ENCODE assay signal across 19 cellular contexts in the genomic region with DNA sequence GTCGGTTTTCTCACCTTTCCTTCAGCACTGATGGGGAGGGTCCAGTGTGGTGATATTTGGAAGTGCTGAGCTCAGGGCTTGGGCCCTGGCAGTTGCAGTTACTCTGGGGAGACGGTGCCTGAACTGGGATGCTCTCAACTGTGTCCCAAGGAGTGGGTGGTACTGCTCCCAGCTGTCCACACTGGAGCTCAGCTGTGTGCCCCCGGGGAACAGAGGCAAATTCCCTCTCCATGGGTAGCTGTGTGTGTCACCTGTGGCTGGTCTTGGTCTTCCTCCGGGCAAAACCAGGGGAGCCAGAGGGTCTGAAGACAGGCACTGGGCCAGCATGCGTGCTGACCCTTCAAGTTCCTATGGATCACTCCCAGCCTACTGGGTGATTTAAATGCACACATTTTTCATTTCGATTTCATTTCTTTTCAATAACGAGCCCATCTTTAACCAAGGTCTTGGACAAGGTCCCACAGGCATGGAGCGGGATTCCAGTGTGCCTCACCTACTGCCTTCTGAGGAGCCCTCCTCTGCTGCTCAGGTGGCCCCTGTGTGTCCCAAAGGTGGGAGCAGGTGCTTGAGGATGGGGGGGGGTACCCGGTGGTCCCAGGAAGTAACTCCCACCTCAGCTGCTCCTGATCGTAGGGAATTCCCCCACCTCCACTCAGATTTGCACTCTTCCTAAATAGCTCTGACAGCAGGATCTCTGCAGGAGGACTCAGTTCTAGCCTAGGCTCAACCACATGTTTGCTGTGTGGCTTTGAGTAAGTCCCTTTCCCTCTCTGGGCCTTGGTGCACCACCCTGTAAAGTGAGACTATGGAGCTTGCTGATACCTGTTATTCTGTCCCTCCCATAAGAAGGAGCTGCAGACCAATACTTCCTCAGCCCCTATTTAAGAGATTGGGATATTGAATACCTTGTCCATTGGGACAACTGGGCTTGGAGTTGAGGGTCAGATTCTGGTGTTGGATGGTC. TPM values are rescaled to one million over a fixed set of nuclear protein-coding genes. Genes with fewer than 3 reads are reported as not detected.
A peak's percentile ranks its signal among the peaks of the same experiment; 100 is the strongest.
DNase-seq lines count a peak whose midpoint lies in the region; ATAC-seq and TF ChIP-seq lines count a peak whose summit lies in the region.
"Had no signal": no experiment of that assay in that cellular context is flagged by ENCODE, and none has a peak within 500 bp of the region (broad histone marks: within the 10 kb centered on the region; RNA-seq: fewer than 3 reads in every experiment).

No MANE protein-coding gene starts in this region.

- H3K27me3 ChIP-seq in SJCRH30 (no peaks in the 10 kb centered on the region), muscle layer of colon (ENCODE audit: control insufficient read depth in 1 of 2, insufficient read depth in 2 of 2, low read length in 2 of 2) (no peaks in the 10 kb centered on the region), stomach smooth muscle (ENCODE audit: control insufficient read depth in 1 of 2, insufficient read depth in 2 of 2, low read length in 2 of 2) (no peaks in the 10 kb centered on the region)
- H3K27me3 ChIP-seq: MG63 had no signal

- BruUV-seq in MCF 10A (replicated peaks; lab: Mats Ljungman, UMichigan), result no TSS peak

- H3K4me1 Mint-ChIP-seq in MCF 10A (ENCODE audit: insufficient read depth, unreplicated experiment), result no peaks in the 10 kb centered on the region

- intact Hi-C loops in MCF 10A (cut with micrococcal nuclease), result no loop called here

- no peak overlapping the region for H3K4me3 Mint-ChIP-seq in MCF 10A (ENCODE audit: unreplicated experiment)
- H3K4me3 Mint-ChIP-seq: B cell; CD4-positive, alpha-beta T cell; HFFc6 had no signal

- no peak overlapping the region for H3K27ac Mint-ChIP-seq in MCF 10A (ENCODE audit: low read depth, unreplicated experiment)
- H3K27ac Mint-ChIP-seq: B cell; CD4-positive, alpha-beta T cell; HFFc6 had no signal

- H3K4me3 ChIP-seq in SJCRH30 (no peak overlapping the region), muscle layer of colon (ENCODE audit: low read depth in 1 of 2, low read length in 2 of 2) (no peak overlapping the region), stomach smooth muscle (ENCODE audit: low read length in 2 of 2) (no peak overlapping the region)
- H3K4me3 ChIP-seq: GM12878, MG63 had no signal

- no peaks in the 10 kb centered on the region for H3K27me3 Mint-ChIP-seq in MCF 10A (ENCODE audit: insufficient read depth, unreplicated experiment)
- H3K27me3 Mint-ChIP-seq: B cell; CD4-positive, alpha-beta T cell had no signal

- no peaks in the 10 kb centered on the region for H3K9me3 ChIP-seq in SJCRH30 (replicated peaks)
- H3K9me3 ChIP-seq in muscle layer of colon (ENCODE audit: low read length), result no peaks in the 10 kb centered on the region
- H3K9me3 ChIP-seq in stomach smooth muscle (ENCODE audit: control insufficient read depth in 2 of 2, low read length in 2 of 2), result no peaks in the 10 kb centered on the region
- H3K9me3 ChIP-seq: MG63 had no signal

- no peak for TF ChIP-seq CTCF in MCF 10A (IDR thresholded peaks at IDR 0.05; ENCODE audit: unreplicated experiment)

- CTCF ChIA-PET in MCF 10A (lab: Yijun Ruan, JAX), result interaction anchor here (0.6 to 1.1 kb wide), 3 partner anchors 10 to 131 kb away, joined by 3 to 4 read pairs (median 3); no protein-coding TSS in a partner anchor

- H3K36me3 Mint-ChIP-seq in MCF 10A (ENCODE audit: insufficient read depth, unreplicated experiment), result no peaks in the 10 kb centered on the region

- peaks cover 36% of the 10 kb centered on the region for H3K4me1 ChIP-seq in SJCRH30
- peaks cover 48% of the 10 kb centered on the region for H3K4me1 ChIP-seq in muscle layer of colon (ENCODE audit: insufficient read depth, low read length)
- H3K4me1 ChIP-seq in stomach smooth muscle (ENCODE audit: control insufficient read depth, insufficient read depth, low read length), result peaks cover 60% of the 10 kb centered on the region

- H3K9me3 Mint-ChIP-seq in MCF 10A (ENCODE audit: unreplicated experiment), result no peaks in the 10 kb centered on the region
- H3K9me3 Mint-ChIP-seq: CD4-positive, alpha-beta T cell; HFFc6 had no signal

- H3K9ac ChIP-seq in muscle layer of colon (ENCODE audit: low read length), result no peak overlapping the region
- no peak overlapping the region for H3K9ac ChIP-seq in stomach smooth muscle (ENCODE audit: low read length in 2 of 2)

- DNase-seq in activated effector memory CD4-positive, alpha-beta T cell treated with anti-CD3 and anti-CD28 coated beads, Interleukin-2, amount 50 U/mL, for 16 hours, result peak; percentile 42
- no peak for DNase-seq in activated effector memory CD4-positive, alpha-beta T cell treated with Interleukin-2 at 50 U/mL for 16 hours
- DNase-seq in SJCRH30 (peak; percentile 62 to 69), NCI-H146 treated with DMSO at 0.1 percent for 48 hours (lab: John Stamatoyannopoulos, UW; ENCODE audit: unreplicated experiment) (no peak), MCF 10A (ENCODE audit: unreplicated experiment) (no peak)
- DNase-seq: 8988T; CD4-positive, alpha-beta T cell; HFFc6; NCI-H1048; NCI-H1436; NCI-H524 treated with DMSO at 0.1 percent for 48 hours; RPMI8226; SIG-M5 had no signal

- no peak for ATAC-seq in HG03457 (IDR thresholded peaks at IDR 0.05; ENCODE audit: unreplicated experiment)
- ATAC-seq: GM12878 had no signal

- H3K27ac ChIP-seq in SJCRH30, result no peak overlapping the region
- peak overlapping the region; percentile 7 for H3K27ac ChIP-seq in muscle layer of colon (ENCODE audit: low read depth, low read length)
- peak overlapping the region; percentile 31 for H3K27ac ChIP-seq in stomach smooth muscle (ENCODE audit: low read length)

- H3K36me3 ChIP-seq in SJCRH30, result no peaks in the 10 kb centered on the region
- no peaks in the 10 kb centered on the region for H3K36me3 ChIP-seq in muscle layer of colon (ENCODE audit: insufficient read depth, low read length)
- H3K36me3 ChIP-seq in stomach smooth muscle (ENCODE audit: control insufficient read depth in 2 of 2, insufficient read depth in 2 of 2, low read length in 2 of 2), result no peaks in the 10 kb centered on the region
- H3K36me3 ChIP-seq: MG63 had no signal

- POLR2A ChIA-PET in MCF 10A (lab: Yijun Ruan, JAX), result interaction anchor here (0.9 to 1.1 kb wide), 2 partner anchors 9 to 30 kb away, joined by 3 read pairs; no protein-coding TSS in a partner anchor

RNA-seq across cellular contexts. Expression of a gene that starts 16.8 kb away (rescaled TPM):
- total RNA-seq in SJCRH30 (2014; rRNA removed; shearing (Covaris generic)), result 13.1 and 14.7 TPM in 2 replicates
- total RNA-seq in MCF 10A (2022), result 4.0 and 4.9 TPM in 2 replicates

Comparison
In these comparisons a context has a peak if more than half of its experiments do, and no peak if none do; other contexts are left out.
1. DNase-seq: peak in activated effector memory CD4-positive, alpha-beta T cell treated with anti-CD3 and anti-CD28 coated beads, Interleukin-2, amount 50 U/mL, for 16 hours (single experiment) and SJCRH30 (2 of 2); none in activated effector memory CD4-positive, alpha-beta T cell treated with Interleukin-2 at 50 U/mL for 16 hours (single experiment), NCI-H146 treated with DMSO at 0.1 percent for 48 hours (single experiment) and MCF 10A (single experiment).